In genomic region chr3:132900479-132900878, GRCh38 we compare ENCODE assay signal across 1 cellular context.
TF ChIP-seq lines count a peak whose summit lies in the region.

No MANE protein-coding gene starts in this region.

TF ChIP-seq in GM23338, 12 proteins besides CTCF, POLR2A, EP300 and RAD21 (continued from another document):
- TF ChIP-seq, protein P1, sequence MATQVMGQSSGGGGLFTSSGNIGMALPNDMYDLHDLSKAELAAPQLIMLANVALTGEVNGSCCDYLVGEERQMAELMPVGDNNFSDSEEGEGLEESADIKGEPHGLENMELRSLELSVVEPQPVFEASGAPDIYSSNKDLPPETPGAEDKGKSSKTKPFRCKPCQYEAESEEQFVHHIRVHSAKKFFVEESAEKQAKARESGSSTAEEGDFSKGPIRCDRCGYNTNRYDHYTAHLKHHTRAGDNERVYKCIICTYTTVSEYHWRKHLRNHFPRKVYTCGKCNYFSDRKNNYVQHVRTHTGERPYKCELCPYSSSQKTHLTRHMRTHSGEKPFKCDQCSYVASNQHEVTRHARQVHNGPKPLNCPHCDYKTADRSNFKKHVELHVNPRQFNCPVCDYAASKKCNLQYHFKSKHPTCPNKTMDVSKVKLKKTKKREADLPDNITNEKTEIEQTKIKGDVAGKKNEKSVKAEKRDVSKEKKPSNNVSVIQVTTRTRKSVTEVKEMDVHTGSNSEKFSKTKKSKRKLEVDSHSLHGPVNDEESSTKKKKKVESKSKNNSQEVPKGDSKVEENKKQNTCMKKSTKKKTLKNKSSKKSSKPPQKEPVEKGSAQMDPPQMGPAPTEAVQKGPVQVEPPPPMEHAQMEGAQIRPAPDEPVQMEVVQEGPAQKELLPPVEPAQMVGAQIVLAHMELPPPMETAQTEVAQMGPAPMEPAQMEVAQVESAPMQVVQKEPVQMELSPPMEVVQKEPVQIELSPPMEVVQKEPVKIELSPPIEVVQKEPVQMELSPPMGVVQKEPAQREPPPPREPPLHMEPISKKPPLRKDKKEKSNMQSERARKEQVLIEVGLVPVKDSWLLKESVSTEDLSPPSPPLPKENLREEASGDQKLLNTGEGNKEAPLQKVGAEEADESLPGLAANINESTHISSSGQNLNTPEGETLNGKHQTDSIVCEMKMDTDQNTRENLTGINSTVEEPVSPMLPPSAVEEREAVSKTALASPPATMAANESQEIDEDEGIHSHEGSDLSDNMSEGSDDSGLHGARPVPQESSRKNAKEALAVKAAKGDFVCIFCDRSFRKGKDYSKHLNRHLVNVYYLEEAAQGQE (IDR thresholded peaks at IDR 0.05; ENCODE audit: unreplicated experiment) = no peak
- TF ChIP-seq ZNF114 (CRISPR knock-in tag; IDR thresholded peaks at IDR 0.05) (no peak), ETS1 (IDR thresholded peaks at IDR 0.05) (no peak), EZH2phosphoT487 (IDR thresholded peaks at IDR 0.05; ENCODE audit: unreplicated experiment) (no peak)
